In the genomic region with DNA sequence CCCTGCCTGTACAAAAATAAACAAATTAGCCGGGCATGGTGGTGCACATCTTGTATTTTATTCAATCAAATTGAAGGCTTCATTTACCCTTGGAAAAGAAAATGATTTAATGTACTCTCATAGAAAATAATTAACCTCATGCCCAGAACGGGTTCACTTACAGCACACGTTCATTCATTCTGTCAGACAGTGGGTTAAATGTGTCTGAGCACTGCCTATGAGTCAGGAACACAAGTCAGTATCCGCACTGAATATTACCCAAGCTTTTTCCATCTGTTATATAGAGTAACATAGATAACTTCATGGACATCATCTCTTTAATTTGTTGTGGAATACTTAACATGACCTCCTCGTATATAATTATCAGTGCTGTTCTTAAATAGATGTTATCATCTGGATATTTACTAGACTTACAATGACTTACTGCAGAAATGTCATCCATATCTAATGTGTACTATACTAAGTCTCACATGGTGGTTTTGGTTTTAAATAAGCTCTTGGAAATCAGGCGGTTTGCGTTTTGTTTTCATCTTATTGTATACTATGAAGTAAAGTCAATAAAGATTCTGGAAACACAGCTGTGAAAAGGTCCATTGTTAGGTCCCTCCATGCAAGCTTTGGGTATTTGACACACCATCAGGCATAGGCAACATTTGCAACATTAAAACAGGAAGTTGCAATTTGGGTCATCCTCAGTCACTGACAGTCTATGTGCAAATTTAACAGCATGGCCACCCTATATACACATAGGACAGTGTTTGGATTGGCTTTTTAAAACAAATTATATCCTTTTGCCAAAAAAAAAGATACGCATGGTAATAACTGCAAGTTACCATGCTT, we compare ENCODE assay signal across 10 cellular contexts. TPM values are rescaled to one million over a fixed set of nuclear protein-coding genes. Genes with fewer than 3 reads are reported as not detected.
"Had no signal": no experiment of that assay in that cellular context is flagged by ENCODE, and none has a peak within 500 bp of the region (broad histone marks: within the 10 kb centered on the region; RNA-seq: fewer than 3 reads in every experiment).

No MANE protein-coding gene starts in this region.

RNA-seq across cellular contexts. Expression of a gene that starts 44.6 kb away (rescaled TPM):
- total RNA-seq: activated CD8-positive, alpha-beta T cell treated with anti-CD3 and anti-CD28 coated beads for 36 hours; activated T-cell treated with anti-CD3 and anti-CD28 coated beads, Interleukin-2, amount 50 U/mL, for 72 hours; fibroblast of lung; left cardiac atrium; lung; mucosa of descending colon; naive thymus-derived CD8-positive, alpha-beta T cell; osteocyte; sigmoid colon; transverse colon had no signal
- polyA plus RNA-seq: fibroblast of lung; lung; naive thymus-derived CD8-positive, alpha-beta T cell; sigmoid colon had no signal
